Comparison of ENCODE assay signal across 1 cellular context in genomic region chr10:43778571-43778970, GRCh38.
TF ChIP-seq lines count a peak whose summit lies in the region.

No MANE protein-coding gene starts in this region.

TF ChIP-seq in SK-N-SH treated with all-trans-retinoic acid at 6 μM for 48 hours, 23 proteins besides CTCF, POLR2A, EP300 and RAD21 (continued from another document):
- no peak for TF ChIP-seq CSRNP3 (CRISPR knock-in tag; IDR thresholded peaks at IDR 0.05)
- TF ChIP-seq GLIS3 (CRISPR knock-in tag; IDR thresholded peaks at IDR 0.05) = no peak
- TF ChIP-seq ISL1 (CRISPR knock-in tag; IDR thresholded peaks at IDR 0.05) = no peak
- TF ChIP-seq ESRRG (CRISPR knock-in tag; IDR thresholded peaks at IDR 0.05) = no peak
- no peak for TF ChIP-seq ZNF70 (CRISPR knock-in tag; IDR thresholded peaks at IDR 0.05)
- TF ChIP-seq OSR1 (CRISPR knock-in tag; IDR thresholded peaks at IDR 0.05) = no peak
- no peak for TF ChIP-seq ZNF8 (CRISPR knock-in tag; IDR thresholded peaks at IDR 0.05)
- TF ChIP-seq CSDC2 (CRISPR knock-in tag; IDR thresholded peaks at IDR 0.05) = no peak
- no peak for TF ChIP-seq PATZ1 (CRISPR knock-in tag; IDR thresholded peaks at IDR 0.05; ENCODE audit: borderline replicate concordance)
- TF ChIP-seq ZFP3 (CRISPR knock-in tag; IDR thresholded peaks at IDR 0.05) = no peak
- TF ChIP-seq CREB5 (CRISPR knock-in tag; IDR thresholded peaks at IDR 0.05; ENCODE audit: low read depth) = no peak
- no peak for TF ChIP-seq ZFP30 (CRISPR knock-in tag; IDR thresholded peaks at IDR 0.05)
- no peak for TF ChIP-seq TSHZ2 (CRISPR knock-in tag; IDR thresholded peaks at IDR 0.05)
- no peak for TF ChIP-seq BACH2 (CRISPR knock-in tag; IDR thresholded peaks at IDR 0.05; ENCODE audit: borderline replicate concordance)
